ENCODE assay signal across 25 cellular contexts in the genomic region with DNA sequence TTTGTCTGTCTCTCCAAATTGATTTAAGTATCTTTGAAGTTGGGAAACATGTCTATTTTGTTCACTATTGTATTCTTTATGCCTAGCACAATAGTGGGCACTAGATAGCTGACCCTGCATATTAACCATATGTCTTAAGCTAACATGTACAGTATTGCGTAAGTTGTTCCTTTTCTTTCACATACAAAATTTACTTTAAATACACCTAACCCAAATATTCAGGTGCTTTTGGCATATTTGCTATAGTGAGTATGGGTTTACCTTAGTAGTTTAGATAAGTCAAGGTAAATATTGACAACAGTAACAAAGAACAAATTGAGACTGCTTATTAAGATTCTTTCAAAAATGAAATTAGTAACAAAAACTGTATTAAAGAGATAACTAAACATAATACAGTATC. TPM values are rescaled to one million over a fixed set of nuclear protein-coding genes. Genes with fewer than 3 reads are reported as not detected.
"Had no signal": no experiment of that assay in that cellular context is flagged by ENCODE, and none has a peak within 500 bp of the region (broad histone marks: within the 10 kb centered on the region; RNA-seq: fewer than 3 reads in every experiment).

No MANE protein-coding gene starts in this region.

- H3K27ac ChIP-seq: adrenal gland, breast epithelium, colonic mucosa had no signal

- H3K27me3 ChIP-seq: adrenal gland, breast epithelium, colonic mucosa had no signal

- H3K4me1 ChIP-seq: adrenal gland, breast epithelium, colonic mucosa had no signal

- DNase-seq: activated CD4-positive, alpha-beta T cell treated with anti-CD3 and anti-CD28 coated beads, Interleukin-2, amount 50 U/mL, for 1 hour; activated CD4-positive, CD25-positive, alpha-beta regulatory T cell; activated CD8-positive, alpha-beta memory T cell treated with anti-CD3 and anti-CD28 coated beads, Interleukin-2, amount 50 U/mL, for 4 hours; activated CD8-positive, alpha-beta T cell treated with anti-CD3 and anti-CD28 coated beads for 36 hours; activated naive CD4-positive, alpha-beta T cell treated with anti-CD3 and anti-CD28 coated beads, Interleukin-2, amount 50 U/mL, for 16 hours; activated naive CD8-positive, alpha-beta T cell treated with anti-CD3 and anti-CD28 coated beads, Interleukin-2, amount 10 ng/mL, durations not matched to agents 7 days and 5 days; activated T-cell treated with anti-CD3 and anti-CD28 coated beads, Interleukin-2, amount 50 U/mL, for 1 hour; adrenal gland; anterior cingulate cortex; caudate nucleus; colonic mucosa; NCI-H1092; NCI-H1417; NCI-H1930; NCI-H2171; NCI-H2227 treated with DMSO at 0.1 percent for 48 hours; NCI-H446 treated with DMSO at 0.1 percent for 48 hours; NCI-H526; NCI-H82; SIG-M5; T-helper 17 cell; T-helper 9 cell had no signal

- H3K9me3 ChIP-seq: adrenal gland, breast epithelium, colonic mucosa had no signal

- ATAC-seq: activated CD8-positive, alpha-beta T cell treated with anti-CD3 and anti-CD28 coated beads for 36 hours; T-helper 17 cell had no signal

- H3K4me3 ChIP-seq: adrenal gland, breast epithelium, colonic mucosa had no signal

- H3K36me3 ChIP-seq: adrenal gland, breast epithelium, colonic mucosa had no signal

RNA-seq across cellular contexts. Expression of gene NRG4, which starts 50.9 kb away (rescaled TPM):
- total RNA-seq: activated CD8-positive, alpha-beta T cell treated with anti-CD3 and anti-CD28 coated beads for 36 hours; activated naive CD8-positive, alpha-beta T cell treated with anti-CD3 and anti-CD28 coated beads, Interleukin-2, amount 10 ng/mL, durations not matched to agents 7 days and 5 days; OCI-LY7; RPMI7951; T-helper 17 cell had no signal
